In the genomic region with DNA sequence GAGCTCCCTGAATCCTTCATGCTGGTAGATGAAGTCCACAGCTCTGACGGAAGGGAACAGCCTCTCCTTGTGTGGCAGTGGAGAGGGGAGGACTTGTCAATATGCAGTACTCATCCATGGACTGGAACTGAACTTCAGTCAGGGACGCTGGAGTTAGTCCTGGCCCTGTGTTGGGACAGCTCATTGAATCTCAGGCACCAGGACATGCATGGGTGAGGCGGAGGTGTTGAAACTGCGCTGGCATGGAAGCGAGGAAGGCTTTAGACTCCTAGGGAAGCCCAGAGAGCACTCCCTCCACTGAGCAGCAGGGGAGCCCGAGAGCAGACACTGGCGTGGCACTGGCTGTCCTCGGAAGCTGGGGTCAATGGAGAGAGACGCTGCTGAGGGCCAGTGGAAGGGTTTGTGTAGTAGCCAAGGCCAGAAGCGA, we compare ENCODE assay signal across 8 cellular contexts.
DNase-seq lines count a peak whose midpoint lies in the region; ATAC-seq and TF ChIP-seq lines count a peak whose summit lies in the region.

No MANE protein-coding gene starts in this region.

- H2AFZ ChIP-seq in mammary epithelial cell (ENCODE audit: low read depth, low read length): no peak overlapping the region

- peak overlapping the region in 9 of 11 experiments; percentile 31 to 93 (median 83); a peak in 15 of 22 replicates for H3K27ac ChIP-seq in BLaER1 treated with 17β-estradiol and CSF1 and Interleukin-3, amounts not matched to agents 10 nM and 100 nM
- H3K27ac ChIP-seq in mammary epithelial cell (ENCODE audit: insufficient read depth, low read depth, low read length) (no peak overlapping the region), right lobe of liver (peak overlapping the region in 1 of 3 donors; percentile 54)

- H3K4me1 Mint-ChIP-seq in HFFc6 (ENCODE audit: low read depth): no peaks in the 10 kb centered on the region

- peaks cover 8% of the 10 kb centered on the region for H3K9me3 Mint-ChIP-seq in HFFc6

- peak; percentile 10 for TF ChIP-seq POLR2A in right lobe of liver (IDR thresholded peaks at IDR 0.05)

- DNase-seq in HFFc6 (no peak), mammary epithelial cell (no peak), right lobe of liver (peak; percentile 86 to 96 (median 92)), kidney glomerular epithelial cell (lab: John Stamatoyannopoulos, UW) (no peak), T-helper 9 cell (no peak)
- DNase-seq in stimulated activated CD4-positive, alpha-beta T cell treated with anti-CD3 and anti-CD28 coated beads, Interleukin-12 subunit alpha, Interleukin-12 subunit beta, amount 100 ng/mL, for 4 hours: no peak

- intact Hi-C loops in mammary epithelial cell (cut with micrococcal nuclease): no loop called here
- intact Hi-C loops in right lobe of liver (cut with DNase I): no loop called here

- 39% methylated on average over 9 of the region's 10 CpGs for WGBS in mammary epithelial cell (ENCODE audit: low coverage, missing lambda C conversion rate)
- WGBS in right lobe of liver (ENCODE audit: insufficient coverage, low coverage, low lambda C conversion rate, missing lambda C conversion rate): 38% methylated on average over 7 of the region's 10 CpGs

- H3K27me3 ChIP-seq in BLaER1 treated with 17β-estradiol and CSF1 and Interleukin-3, amounts not matched to agents 10 nM and 100 nM: no peaks in the 10 kb centered on the region
- H3K27me3 ChIP-seq in mammary epithelial cell (ENCODE audit: insufficient read depth, low read length) (no peaks in the 10 kb centered on the region), right lobe of liver (no peaks in the 10 kb centered on the region)

- H3K36me3 ChIP-seq in BLaER1 treated with 17β-estradiol and CSF1 and Interleukin-3, amounts not matched to agents 10 nM and 100 nM: no peaks in the 10 kb centered on the region
- H3K36me3 ChIP-seq in mammary epithelial cell (ENCODE audit: insufficient read depth, low read length) (no peaks in the 10 kb centered on the region), right lobe of liver (no peaks in the 10 kb centered on the region)

- no peak overlapping the region for H3K4me3 Mint-ChIP-seq in HFFc6

- H3K27ac Mint-ChIP-seq in HFFc6: no peak overlapping the region

- H3K36me3 Mint-ChIP-seq in HFFc6 (ENCODE audit: low read depth): no peaks in the 10 kb centered on the region

- no peaks in the 10 kb centered on the region for H3K79me2 ChIP-seq in mammary epithelial cell (ENCODE audit: insufficient read depth, low read length)

- dilution Hi-C loops in mammary epithelial cell (cut with HindIII; ENCODE audit: low sequenced_read_pairs): loop anchor here (5.0 kb wide), 2 partner anchors 52 to 72 kb away; no protein-coding TSS in a partner anchor

- H3K27me3 Mint-ChIP-seq in HFFc6 (ENCODE audit: insufficient read depth): peaks cover 12% of the 10 kb centered on the region

- peak overlapping the region in 1 of 10 experiments; percentile 24; a peak in 3 of 20 replicates for H3K4me3 ChIP-seq in BLaER1 treated with 17β-estradiol and CSF1 and Interleukin-3, amounts not matched to agents 10 nM and 100 nM
- H3K4me3 ChIP-seq in mammary epithelial cell (replicated peaks in 1 of 3; ENCODE audit: insufficient read depth in 1 of 3, low read depth in 2 of 3, low read length in 3 of 3) (no peak overlapping the region), right lobe of liver (no peak overlapping the region)

- H3K4me2 ChIP-seq in BLaER1 treated with 17β-estradiol and CSF1 and Interleukin-3, amounts not matched to agents 10 nM and 100 nM: peak overlapping the region in 2 of 11 experiments; percentile 0 to 64; a peak in 2 of 22 replicates
- no peak overlapping the region for H3K4me2 ChIP-seq in mammary epithelial cell (ENCODE audit: insufficient read depth, low read depth, low read length)

- H3K4me1 ChIP-seq in BLaER1 treated with 17β-estradiol and CSF1 and Interleukin-3, amounts not matched to agents 10 nM and 100 nM: peaks cover 20 to 52% (median 38%) of the 10 kb centered on the region in 10 experiments
- no peaks in the 10 kb centered on the region for H3K4me1 ChIP-seq in mammary epithelial cell (ENCODE audit: insufficient read depth, low read length)
- H3K4me1 ChIP-seq in right lobe of liver: peaks cover 0 to 31% (median 10%) of the 10 kb centered on the region in 4 donors

- in situ Hi-C loops in mammary epithelial cell (cut with MboI; ENCODE audit: low sequenced_read_pairs in 2 of 2): loop anchor here in 1 of 2 donors (10.0 kb wide), 1 partner anchor 635 kb away; no protein-coding TSS in a partner anchor

- TF ChIP-seq CTCF in HFFc6 (IDR thresholded peaks at IDR 0.05): peak; percentile 61
- peak; percentile 29 to 35 for TF ChIP-seq CTCF in mammary epithelial cell (conservative IDR thresholded peaks at IDR 0.05 in 1 of 2, IDR thresholded peaks at IDR 0.05 in 1 of 2; ENCODE audit: extremely low read depth in 1 of 2, insufficient read depth in 1 of 2, low read depth in 1 of 2, low read length in 2 of 2)
- TF ChIP-seq CTCF in right lobe of liver (IDR thresholded peaks at IDR 0.05): peak; percentile 48 to 74 (median 70)

- peak; percentile 93 to 95 (median 94) for ATAC-seq in right lobe of liver
- no peak for ATAC-seq in GM19035 (IDR thresholded peaks at IDR 0.05; ENCODE audit: unreplicated experiment)

- no peaks in the 10 kb centered on the region for H4K20me1 ChIP-seq in BLaER1 treated with 17β-estradiol and CSF1 and Interleukin-3, amounts not matched to agents 10 nM and 100 nM
- no peaks in the 10 kb centered on the region for H4K20me1 ChIP-seq in mammary epithelial cell (ENCODE audit: insufficient read depth, low read length)

- no TSS peak for BruUV-seq in mammary epithelial cell (replicated peaks; lab: Mats Ljungman, UMichigan)

- peaks cover 12 to 35% (median 30%) of the 10 kb centered on the region in 11 experiments; a peak in 20 of 22 replicates for H3K9me3 ChIP-seq in BLaER1 treated with 17β-estradiol and CSF1 and Interleukin-3, amounts not matched to agents 10 nM and 100 nM (replicated peaks in 1 of 11)
- H3K9me3 ChIP-seq in mammary epithelial cell (replicated peaks; ENCODE audit: insufficient read depth, low read length) (peaks cover 8% of the 10 kb centered on the region), right lobe of liver (no peaks in the 10 kb centered on the region)

- CTCF ChIA-PET in mammary epithelial cell (lab: Charles Lee; ENCODE audit: low non-redundant PET): no interaction called here

- peak overlapping the region in 3 of 11 experiments; percentile 64 to 73 (median 72); a peak in 3 of 22 replicates for H3K9ac ChIP-seq in BLaER1 treated with 17β-estradiol and CSF1 and Interleukin-3, amounts not matched to agents 10 nM and 100 nM
- no peak overlapping the region for H3K9ac ChIP-seq in mammary epithelial cell (ENCODE audit: insufficient read depth, low read length)

Comparison
In these comparisons a context has a peak if more than half of its experiments do, and no peak if none do; other contexts are left out.
1. DNase-seq: peak in right lobe of liver (3 of 3); none in HFFc6 (single experiment), mammary epithelial cell (single experiment), stimulated activated CD4-positive, alpha-beta T cell treated with anti-CD3 and anti-CD28 coated beads, Interleukin-12 subunit alpha, Interleukin-12 subunit beta, amount 100 ng/mL, for 4 hours (single experiment), kidney glomerular epithelial cell (single experiment) and T-helper 9 cell (single experiment).
2. Peak in every context shown above with its lines, with median percentiles within 50 percentile points of each other: CTCF ChIP-seq.